Comparison of ENCODE assay signal across 8 cellular contexts in genomic region chr7:143287321-143287934, GRCh38. TPM values are rescaled to one million over a fixed set of nuclear protein-coding genes. Genes with fewer than 3 reads are reported as not detected.
DNase-seq lines count a peak whose midpoint lies in the region; ATAC-seq and TF ChIP-seq lines count a peak whose summit lies in the region.

No MANE protein-coding gene starts in this region.

- peaks cover 41% of the 10 kb centered on the region for H3K4me1 Mint-ChIP-seq in neural progenitor cell

- peak overlapping the region; percentile 90 for H3K4me3 Mint-ChIP-seq in neural progenitor cell

- H3K4me1 ChIP-seq in Loucy (ENCODE audit: insufficient read depth, low read length, poor library complexity, severe bottlenecking) (peaks cover 39% of the 10 kb centered on the region), neural progenitor cell (peaks cover 18% of the 10 kb centered on the region)

- peaks cover 18% of the 10 kb centered on the region for H3K36me3 Mint-ChIP-seq in neural progenitor cell

- DNase-seq in AG10803 (ENCODE audit: low read depth) (no peak), coronary artery (ENCODE audit: low spot score) (no peak), neural progenitor cell (ENCODE audit: low spot score) (no peak), COR-L47 (lab: John Stamatoyannopoulos, UW) (no peak)
- DNase-seq in activated CD8-positive, alpha-beta memory T cell treated with anti-CD3 and anti-CD28 coated beads for 24 hours = no peak

- ATAC-seq in HG03280 (IDR thresholded peaks at IDR 0.05; ENCODE audit: unreplicated experiment) (no peak), HG03469 (IDR thresholded peaks at IDR 0.05; ENCODE audit: unreplicated experiment) (no peak)

- H3K9me2 ChIP-seq in Loucy (replicated peaks; ENCODE audit: low read depth, low read length) = no peaks in the 10 kb centered on the region

- H3K4me3 ChIP-seq in AG10803 (ENCODE audit: low read length) (peak overlapping the region; percentile 57), Loucy (ENCODE audit: low read length, poor library complexity, severe bottlenecking) (peak overlapping the region; percentile 77), coronary artery (peak overlapping the region; percentile 91), neural progenitor cell (no peak overlapping the region)

- H3K27ac ChIP-seq in coronary artery = peak overlapping the region; percentile 89 to 92
- H3K27ac ChIP-seq in neural progenitor cell = no peak overlapping the region

- TF ChIP-seq CTCF in AG10803 (conservative IDR thresholded peaks at IDR 0.05; ENCODE audit: low read length) (no peak), Loucy (conservative IDR thresholded peaks at IDR 0.05; ENCODE audit: low read length) (no peak), coronary artery (IDR thresholded peaks at IDR 0.05) (no peak), neural progenitor cell (IDR thresholded peaks at IDR 0.05) (no peak)

- H4K20me1 ChIP-seq in Loucy (ENCODE audit: insufficient read depth, low read length, poor library complexity, severe bottlenecking) = peaks cover 33% of the 10 kb centered on the region
- peaks cover 24% of the 10 kb centered on the region for H4K20me1 ChIP-seq in neural progenitor cell (ENCODE audit: low read depth)

- H2AFZ ChIP-seq in Loucy (ENCODE audit: low read length) (peak overlapping the region; percentile 79), neural progenitor cell (replicated peaks) (no peak overlapping the region)

- H3K4me2 ChIP-seq in Loucy (ENCODE audit: low read depth, low read length, poor library complexity, severe bottlenecking) = peak overlapping the region; percentile 65
- H3K4me2 ChIP-seq in neural progenitor cell = no peak overlapping the region

- no peaks in the 10 kb centered on the region for H3F3A ChIP-seq in Loucy (ENCODE audit: low read depth)
- H3F3A ChIP-seq in neural progenitor cell (ENCODE audit: low read depth) = no peaks in the 10 kb centered on the region

- H3K27me3 Mint-ChIP-seq in neural progenitor cell (ENCODE audit: insufficient read depth, low read depth) = peaks cover 2% of the 10 kb centered on the region

- H3K27me3 ChIP-seq in Loucy (ENCODE audit: insufficient read depth, low read length, poor library complexity, severe bottlenecking) (no peaks in the 10 kb centered on the region), neural progenitor cell (peaks cover 12% of the 10 kb centered on the region)

- H3K9me3 Mint-ChIP-seq in neural progenitor cell = peaks cover 9% of the 10 kb centered on the region

- H3K36me3 ChIP-seq in Loucy (ENCODE audit: insufficient read depth, low read length) (peaks cover 7% of the 10 kb centered on the region; the same call in 1 of the 2 replicates), neural progenitor cell (peaks cover 5% of the 10 kb centered on the region)

- H3K9ac ChIP-seq in Loucy (ENCODE audit: low read depth, low read length, poor library complexity, severe bottlenecking) (peak overlapping the region; percentile 34), neural progenitor cell (no peak overlapping the region)

- H3K9me3 ChIP-seq in Loucy (ENCODE audit: insufficient read depth, low read depth, low read length) = no peaks in the 10 kb centered on the region
- H3K9me3 ChIP-seq in neural progenitor cell (ENCODE audit: low read depth) = peaks cover 6% of the 10 kb centered on the region

- H3K27ac Mint-ChIP-seq in neural progenitor cell = peak overlapping the region; percentile 64

- H3K79me2 ChIP-seq in Loucy (ENCODE audit: insufficient read depth, low read length) (peaks cover 42% of the 10 kb centered on the region), neural progenitor cell (ENCODE audit: low read depth) (peaks cover 41% of the 10 kb centered on the region)

RNA-seq across cellular contexts. Expression of gene CASP2, which starts 0.7 kb away (rescaled TPM):
- total RNA-seq in neural progenitor cell (ENCODE audit: low replicate concordance) = 21.0 and 39.8 TPM in 2 replicates

RNA-seq across cellular contexts. Expression of gene TMEM139, which starts 2.7 kb away (rescaled TPM):
- total RNA-seq in neural progenitor cell (ENCODE audit: low replicate concordance) = 0.94 and 5.4 TPM in 2 replicates

RNA-seq across cellular contexts. Expression of gene GSTK1, which starts 24.2 kb away (rescaled TPM):
- 45.3 and 61.6 TPM in 2 replicates for total RNA-seq in neural progenitor cell (ENCODE audit: low replicate concordance)

RNA-seq across cellular contexts. Expression of gene CLCN1, which starts 28.5 kb away (rescaled TPM):
- total RNA-seq in neural progenitor cell (ENCODE audit: low replicate concordance) = not detected in 2 replicates
